ENCODE assay signal across 2 cellular contexts in the genomic region with DNA sequence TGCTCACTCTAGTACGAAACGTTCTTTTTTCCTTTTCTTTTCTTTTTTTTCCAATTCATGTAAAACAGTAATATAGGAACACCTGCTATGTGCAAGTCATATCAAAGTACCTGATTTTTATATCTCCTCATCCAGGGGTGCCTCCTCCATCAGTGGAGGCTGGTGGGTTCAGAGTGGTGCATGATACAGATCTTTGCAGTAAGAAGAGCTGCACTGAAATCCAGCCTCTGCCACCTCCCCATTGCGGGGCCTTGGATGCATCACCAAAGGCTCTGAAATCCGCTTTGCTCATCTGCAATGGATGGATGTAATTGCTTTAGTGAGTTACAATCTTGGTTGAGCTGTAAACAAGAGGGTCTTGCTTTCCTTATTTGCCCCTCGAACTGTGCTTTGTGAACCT.
TF ChIP-seq lines count a peak whose summit lies in the region.

No MANE protein-coding gene starts in this region.

TF ChIP-seq in HepG2, 621 proteins besides CTCF, POLR2A, EP300 and RAD21:
- TF ChIP-seq MIER2 (CRISPR knock-in tag; IDR thresholded peaks at IDR 0.05) (no peak), ZNF737 (CRISPR knock-in tag; IDR thresholded peaks at IDR 0.05; ENCODE audit: borderline replicate concordance) (no peak), KLF13 (CRISPR knock-in tag; IDR thresholded peaks at IDR 0.05) (no peak), NKX3-1 (CRISPR knock-in tag; IDR thresholded peaks at IDR 0.05) (no peak), GATA4 (IDR thresholded peaks at IDR 0.05; ENCODE audit: borderline replicate concordance, low read depth) (no peak), NR2C2 (CRISPR knock-in tag; IDR thresholded peaks at IDR 0.05; ENCODE audit: borderline replicate concordance) (no peak), MEF2D (CRISPR knock-in tag; IDR thresholded peaks at IDR 0.05) (no peak), MEIS1 (CRISPR knock-in tag; IDR thresholded peaks at IDR 0.05; ENCODE audit: borderline replicate concordance) (no peak), ZNF547 (CRISPR knock-in tag; IDR thresholded peaks at IDR 0.05) (no peak), ZNF17 (CRISPR knock-in tag; IDR thresholded peaks at IDR 0.05) (no peak), JUNB (CRISPR knock-in tag; IDR thresholded peaks at IDR 0.05; ENCODE audit: borderline replicate concordance) (no peak), AHR (CRISPR knock-in tag; IDR thresholded peaks at IDR 0.05) (no peak), ZNF460 (CRISPR knock-in tag; IDR thresholded peaks at IDR 0.05; ENCODE audit: borderline replicate concordance) (no peak), SOX6 (IDR thresholded peaks at IDR 0.05) (no peak), SOX6 (CRISPR knock-in tag; IDR thresholded peaks at IDR 0.05) (no peak)
- TF ChIP-seq, protein P1, sequence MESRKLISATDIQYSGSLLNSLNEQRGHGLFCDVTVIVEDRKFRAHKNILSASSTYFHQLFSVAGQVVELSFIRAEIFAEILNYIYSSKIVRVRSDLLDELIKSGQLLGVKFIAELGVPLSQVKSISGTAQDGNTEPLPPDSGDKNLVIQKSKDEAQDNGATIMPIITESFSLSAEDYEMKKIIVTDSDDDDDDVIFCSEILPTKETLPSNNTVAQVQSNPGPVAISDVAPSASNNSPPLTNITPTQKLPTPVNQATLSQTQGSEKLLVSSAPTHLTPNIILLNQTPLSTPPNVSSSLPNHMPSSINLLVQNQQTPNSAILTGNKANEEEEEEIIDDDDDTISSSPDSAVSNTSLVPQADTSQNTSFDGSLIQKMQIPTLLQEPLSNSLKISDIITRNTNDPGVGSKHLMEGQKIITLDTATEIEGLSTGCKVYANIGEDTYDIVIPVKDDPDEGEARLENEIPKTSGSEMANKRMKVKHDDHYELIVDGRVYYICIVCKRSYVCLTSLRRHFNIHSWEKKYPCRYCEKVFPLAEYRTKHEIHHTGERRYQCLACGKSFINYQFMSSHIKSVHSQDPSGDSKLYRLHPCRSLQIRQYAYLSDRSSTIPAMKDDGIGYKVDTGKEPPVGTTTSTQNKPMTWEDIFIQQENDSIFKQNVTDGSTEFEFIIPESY (CRISPR knock-in tag; IDR thresholded peaks at IDR 0.05) = no peak
- TF ChIP-seq, protein P2, sequence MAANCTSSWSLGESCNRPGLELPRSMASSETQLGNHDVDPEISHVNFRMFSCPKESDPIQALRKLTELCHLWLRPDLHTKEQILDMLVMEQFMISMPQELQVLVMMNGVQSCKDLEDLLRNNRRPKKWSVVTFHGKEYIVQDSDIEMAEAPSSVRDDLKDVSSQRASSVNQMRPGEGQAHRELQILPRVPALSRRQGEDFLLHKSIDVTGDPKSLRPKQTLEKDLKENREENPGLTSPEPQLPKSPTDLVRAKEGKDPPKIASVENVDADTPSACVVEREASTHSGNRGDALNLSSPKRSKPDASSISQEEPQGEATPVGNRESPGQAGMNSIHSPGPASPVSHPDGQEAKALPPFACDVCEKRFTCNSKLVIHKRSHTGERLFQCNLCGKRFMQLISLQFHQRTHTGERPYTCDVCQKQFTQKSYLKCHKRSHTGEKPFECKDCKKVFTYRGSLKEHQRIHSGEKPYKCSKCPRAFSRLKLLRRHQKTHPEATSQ (CRISPR knock-in tag; IDR thresholded peaks at IDR 0.05; ENCODE audit: borderline replicate concordance) = no peak
- TF ChIP-seq, protein P3, sequence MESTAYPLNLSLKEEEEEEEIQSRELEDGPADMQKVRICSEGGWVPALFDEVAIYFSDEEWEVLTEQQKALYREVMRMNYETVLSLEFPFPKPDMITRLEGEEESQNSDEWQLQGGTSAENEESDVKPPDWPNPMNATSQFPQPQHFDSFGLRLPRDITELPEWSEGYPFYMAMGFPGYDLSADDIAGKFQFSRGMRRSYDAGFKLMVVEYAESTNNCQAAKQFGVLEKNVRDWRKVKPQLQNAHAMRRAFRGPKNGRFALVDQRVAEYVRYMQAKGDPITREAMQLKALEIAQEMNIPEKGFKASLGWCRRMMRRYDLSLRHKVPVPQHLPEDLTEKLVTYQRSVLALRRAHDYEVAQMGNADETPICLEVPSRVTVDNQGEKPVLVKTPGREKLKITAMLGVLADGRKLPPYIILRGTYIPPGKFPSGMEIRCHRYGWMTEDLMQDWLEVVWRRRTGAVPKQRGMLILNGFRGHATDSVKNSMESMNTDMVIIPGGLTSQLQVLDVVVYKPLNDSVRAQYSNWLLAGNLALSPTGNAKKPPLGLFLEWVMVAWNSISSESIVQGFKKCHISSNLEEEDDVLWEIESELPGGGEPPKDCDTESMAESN (CRISPR knock-in tag; conservative IDR thresholded peaks at IDR 0.05) = no peak
- TF ChIP-seq, protein P4, sequence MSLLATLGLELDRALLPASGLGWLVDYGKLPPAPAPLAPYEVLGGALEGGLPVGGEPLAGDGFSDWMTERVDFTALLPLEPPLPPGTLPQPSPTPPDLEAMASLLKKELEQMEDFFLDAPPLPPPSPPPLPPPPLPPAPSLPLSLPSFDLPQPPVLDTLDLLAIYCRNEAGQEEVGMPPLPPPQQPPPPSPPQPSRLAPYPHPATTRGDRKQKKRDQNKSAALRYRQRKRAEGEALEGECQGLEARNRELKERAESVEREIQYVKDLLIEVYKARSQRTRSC (CRISPR knock-in tag; IDR thresholded peaks at IDR 0.05; ENCODE audit: low read depth) = no peak

TF ChIP-seq in GM12891, 5 proteins besides CTCF, POLR2A, EP300 and RAD21:
- no peak for TF ChIP-seq TAF1 (IDR thresholded peaks at IDR 0.05; ENCODE audit: low read depth, low read length)
- TF ChIP-seq POLR2AphosphoS5 (IDR thresholded peaks at IDR 0.05; ENCODE audit: low read depth, low read length) = no peak
- no peak for TF ChIP-seq POU2F2 (IDR thresholded peaks at IDR 0.05; ENCODE audit: low read depth, low read length)
- no peak for TF ChIP-seq SPI1 (IDR thresholded peaks at IDR 0.05; ENCODE audit: low read depth, low read length)
- TF ChIP-seq PAX5 (IDR thresholded peaks at IDR 0.05; ENCODE audit: insufficient read depth, low read length, severe bottlenecking) = no peak
